6 cellular contexts compared by ENCODE assay signal in genomic region chr14:54125109-54125508, GRCh38.
"Had no signal": no experiment of that assay in that cellular context is flagged by ENCODE, and none has a peak within 500 bp of the region (broad histone marks: within the 10 kb centered on the region; RNA-seq: fewer than 3 reads in every experiment).

No MANE protein-coding gene starts in this region.

- ATAC-seq: HepG2, K562 had no signal

- DNase-seq: IMR-90, KBM-7, KG1 had no signal

- H3K27ac ChIP-seq: HL-60 had no signal

- H3K4me3 ChIP-seq: K562 had no signal
